Comparison of ENCODE assay signal across 1 cellular context in the genomic region with DNA sequence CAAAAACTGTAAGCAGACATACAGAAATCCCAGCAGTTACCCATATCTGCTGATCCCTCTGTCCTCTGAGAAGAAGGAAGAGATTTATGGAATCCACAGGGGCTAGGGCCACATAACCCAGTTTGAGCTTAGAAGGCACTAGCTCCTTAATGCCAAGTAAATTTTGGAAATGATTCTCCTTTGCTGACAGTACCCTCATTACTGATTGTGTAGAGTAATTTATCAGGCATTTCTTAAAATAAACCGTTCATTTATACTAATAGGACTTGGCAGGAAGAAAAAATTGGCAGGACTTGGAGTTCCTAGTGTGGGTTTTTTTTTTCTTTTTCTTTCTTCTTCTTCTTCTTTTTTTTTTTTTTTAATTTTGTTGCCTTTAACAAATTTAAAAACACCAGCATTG.
TF ChIP-seq lines count a peak whose summit lies in the region.

No MANE protein-coding gene starts in this region.

TF ChIP-seq in IMR-90, 13 proteins besides CTCF, POLR2A, EP300 and RAD21 (continued from another document):
- TF ChIP-seq, protein P1, sequence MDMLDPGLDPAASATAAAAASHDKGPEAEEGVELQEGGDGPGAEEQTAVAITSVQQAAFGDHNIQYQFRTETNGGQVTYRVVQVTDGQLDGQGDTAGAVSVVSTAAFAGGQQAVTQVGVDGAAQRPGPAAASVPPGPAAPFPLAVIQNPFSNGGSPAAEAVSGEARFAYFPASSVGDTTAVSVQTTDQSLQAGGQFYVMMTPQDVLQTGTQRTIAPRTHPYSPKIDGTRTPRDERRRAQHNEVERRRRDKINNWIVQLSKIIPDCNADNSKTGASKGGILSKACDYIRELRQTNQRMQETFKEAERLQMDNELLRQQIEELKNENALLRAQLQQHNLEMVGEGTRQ (IDR thresholded peaks at IDR 0.05; ENCODE audit: low read depth, low read length), result no peak
- TF ChIP-seq BHLHE40 (IDR thresholded peaks at IDR 0.05; ENCODE audit: low read depth, low read length) (no peak), MXI1 (IDR thresholded peaks at IDR 0.05; ENCODE audit: borderline replicate concordance, low read depth, low read length) (no peak), NFE2L2 (IDR thresholded peaks at IDR 0.05; ENCODE audit: low read depth, low read length) (no peak), RCOR1 (IDR thresholded peaks at IDR 0.05; ENCODE audit: insufficient replicate concordance, low read length) (no peak)
